Comparison of ENCODE assay signal across 1 cellular context in the genomic region with DNA sequence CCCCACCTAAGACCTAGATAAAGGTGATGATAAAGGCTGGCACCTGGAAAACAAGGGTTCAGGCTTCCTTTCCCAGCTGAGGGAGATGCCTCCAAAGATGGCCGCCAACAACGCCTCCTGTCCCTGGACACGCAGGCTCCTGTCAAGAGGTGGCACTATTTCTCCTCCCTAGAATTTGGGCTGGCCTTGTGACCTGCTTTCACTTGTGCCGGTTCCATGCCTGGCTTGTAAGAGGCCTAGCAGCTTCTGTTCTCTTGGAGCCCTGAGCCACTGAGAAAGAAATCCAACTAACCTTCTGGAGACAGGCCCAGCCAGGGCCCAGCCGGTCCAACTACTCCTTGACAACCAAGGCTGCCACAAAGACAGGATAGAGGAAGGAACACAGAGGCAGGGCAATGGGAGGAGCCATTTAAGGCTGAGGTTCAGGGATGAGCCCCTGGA.
TF ChIP-seq lines count a peak whose summit lies in the region.

No MANE protein-coding gene starts in this region.

TF ChIP-seq in HepG2, 621 proteins besides CTCF, POLR2A, EP300 and RAD21 (continued from another document and continues in another):
- TF ChIP-seq FOXK1 (CRISPR knock-in tag; IDR thresholded peaks at IDR 0.05; ENCODE audit: borderline replicate concordance, low read depth): no peak; the same call in 1 of the 2 replicates
- TF ChIP-seq, protein P1, sequence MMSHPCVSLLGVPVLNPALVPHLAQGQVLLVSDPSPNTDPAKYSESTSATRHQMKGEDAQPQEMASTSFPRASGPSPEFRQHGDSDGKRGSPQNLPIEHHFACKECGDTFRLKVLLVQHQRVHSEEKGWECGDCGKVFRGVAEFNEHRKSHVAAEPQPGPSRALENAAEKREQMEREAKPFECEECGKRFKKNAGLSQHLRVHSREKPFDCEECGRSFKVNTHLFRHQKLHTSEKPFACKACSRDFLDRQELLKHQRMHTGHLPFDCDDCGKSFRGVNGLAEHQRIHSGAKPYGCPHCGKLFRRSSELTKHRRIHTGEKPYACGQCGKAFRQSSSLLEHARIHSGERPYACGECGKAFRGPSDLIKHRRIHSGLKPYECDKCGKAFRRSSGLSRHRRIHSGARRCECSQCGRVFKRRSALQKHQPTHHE (CRISPR knock-in tag; IDR thresholded peaks at IDR 0.05; ENCODE audit: borderline replicate concordance): no peak
- TF ChIP-seq LCORL (IDR thresholded peaks at IDR 0.05): no peak; the same call in 1 of the 2 replicates
- peak; percentile 68; the same call in 1 of the 2 replicates for TF ChIP-seq LCORL (CRISPR knock-in tag; IDR thresholded peaks at IDR 0.05)
- TF ChIP-seq, protein P2, sequence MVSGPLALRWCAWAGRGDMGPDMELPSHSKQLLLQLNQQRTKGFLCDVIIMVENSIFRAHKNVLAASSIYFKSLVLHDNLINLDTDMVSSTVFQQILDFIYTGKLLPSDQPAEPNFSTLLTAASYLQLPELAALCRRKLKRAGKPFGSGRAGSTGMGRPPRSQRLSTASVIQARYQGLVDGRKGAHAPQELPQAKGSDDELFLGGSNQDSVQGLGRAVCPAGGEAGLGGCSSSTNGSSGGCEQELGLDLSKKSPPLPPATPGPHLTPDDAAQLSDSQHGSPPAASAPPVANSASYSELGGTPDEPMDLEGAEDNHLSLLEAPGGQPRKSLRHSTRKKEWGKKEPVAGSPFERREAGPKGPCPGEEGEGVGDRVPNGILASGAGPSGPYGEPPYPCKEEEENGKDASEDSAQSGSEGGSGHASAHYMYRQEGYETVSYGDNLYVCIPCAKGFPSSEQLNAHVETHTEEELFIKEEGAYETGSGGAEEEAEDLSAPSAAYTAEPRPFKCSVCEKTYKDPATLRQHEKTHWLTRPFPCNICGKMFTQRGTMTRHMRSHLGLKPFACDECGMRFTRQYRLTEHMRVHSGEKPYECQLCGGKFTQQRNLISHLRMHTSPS (CRISPR knock-in tag; IDR thresholded peaks at IDR 0.05; ENCODE audit: low read depth): no peak
- TF ChIP-seq, protein P3, sequence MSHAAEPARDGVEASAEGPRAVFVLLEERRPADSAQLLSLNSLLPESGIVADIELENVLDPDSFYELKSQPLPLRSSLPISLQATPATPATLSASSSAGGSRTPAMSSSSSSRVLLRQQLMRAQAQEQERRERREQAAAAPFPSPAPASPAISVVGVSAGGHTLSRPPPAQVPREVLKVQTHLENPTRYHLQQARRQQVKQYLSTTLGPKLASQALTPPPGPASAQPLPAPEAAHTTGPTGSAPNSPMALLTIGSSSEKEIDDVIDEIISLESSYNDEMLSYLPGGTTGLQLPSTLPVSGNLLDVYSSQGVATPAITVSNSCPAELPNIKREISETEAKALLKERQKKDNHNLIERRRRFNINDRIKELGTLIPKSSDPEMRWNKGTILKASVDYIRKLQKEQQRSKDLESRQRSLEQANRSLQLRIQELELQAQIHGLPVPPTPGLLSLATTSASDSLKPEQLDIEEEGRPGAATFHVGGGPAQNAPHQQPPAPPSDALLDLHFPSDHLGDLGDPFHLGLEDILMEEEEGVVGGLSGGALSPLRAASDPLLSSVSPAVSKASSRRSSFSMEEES (CRISPR knock-in tag; IDR thresholded peaks at IDR 0.05): peak; percentile 86
- TF ChIP-seq GTF2F1 (IDR thresholded peaks at IDR 0.05; ENCODE audit: low read length): no peak
- no peak for TF ChIP-seq ZNF260 (CRISPR knock-in tag; IDR thresholded peaks at IDR 0.05; ENCODE audit: borderline replicate concordance, low read depth)
- 0 out of 2 replicates have a peak, but pooled peaks have one; percentile 54 for TF ChIP-seq PAX8 (CRISPR knock-in tag; IDR thresholded peaks at IDR 0.05; ENCODE audit: borderline replicate concordance)
- TF ChIP-seq, protein P4, sequence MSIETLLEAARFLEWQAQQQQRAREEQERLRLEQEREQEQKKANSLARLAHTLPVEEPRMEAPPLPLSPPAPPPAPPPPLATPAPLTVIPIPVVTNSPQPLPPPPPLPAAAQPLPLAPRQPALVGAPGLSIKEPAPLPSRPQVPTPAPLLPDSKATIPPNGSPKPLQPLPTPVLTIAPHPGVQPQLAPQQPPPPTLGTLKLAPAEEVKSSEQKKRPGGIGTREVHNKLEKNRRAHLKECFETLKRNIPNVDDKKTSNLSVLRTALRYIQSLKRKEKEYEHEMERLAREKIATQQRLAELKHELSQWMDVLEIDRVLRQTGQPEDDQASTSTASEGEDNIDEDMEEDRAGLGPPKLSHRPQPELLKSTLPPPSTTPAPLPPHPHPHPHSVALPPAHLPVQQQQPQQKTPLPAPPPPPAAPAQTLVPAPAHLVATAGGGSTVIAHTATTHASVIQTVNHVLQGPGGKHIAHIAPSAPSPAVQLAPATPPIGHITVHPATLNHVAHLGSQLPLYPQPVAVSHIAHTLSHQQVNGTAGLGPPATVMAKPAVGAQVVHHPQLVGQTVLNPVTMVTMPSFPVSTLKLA (IDR thresholded peaks at IDR 0.05): no peak
- TF ChIP-seq, protein P5, sequence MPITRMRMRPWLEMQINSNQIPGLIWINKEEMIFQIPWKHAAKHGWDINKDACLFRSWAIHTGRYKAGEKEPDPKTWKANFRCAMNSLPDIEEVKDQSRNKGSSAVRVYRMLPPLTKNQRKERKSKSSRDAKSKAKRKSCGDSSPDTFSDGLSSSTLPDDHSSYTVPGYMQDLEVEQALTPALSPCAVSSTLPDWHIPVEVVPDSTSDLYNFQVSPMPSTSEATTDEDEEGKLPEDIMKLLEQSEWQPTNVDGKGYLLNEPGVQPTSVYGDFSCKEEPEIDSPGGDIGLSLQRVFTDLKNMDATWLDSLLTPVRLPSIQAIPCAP (CRISPR knock-in tag; IDR thresholded peaks at IDR 0.05; ENCODE audit: low read depth): no peak
- TF ChIP-seq, protein P6, sequence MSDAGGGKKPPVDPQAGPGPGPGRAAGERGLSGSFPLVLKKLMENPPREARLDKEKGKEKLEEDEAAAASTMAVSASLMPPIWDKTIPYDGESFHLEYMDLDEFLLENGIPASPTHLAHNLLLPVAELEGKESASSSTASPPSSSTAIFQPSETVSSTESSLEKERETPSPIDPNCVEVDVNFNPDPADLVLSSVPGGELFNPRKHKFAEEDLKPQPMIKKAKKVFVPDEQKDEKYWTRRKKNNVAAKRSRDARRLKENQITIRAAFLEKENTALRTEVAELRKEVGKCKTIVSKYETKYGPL (CRISPR knock-in tag; IDR thresholded peaks at IDR 0.05): no peak
- TF ChIP-seq, protein P7, sequence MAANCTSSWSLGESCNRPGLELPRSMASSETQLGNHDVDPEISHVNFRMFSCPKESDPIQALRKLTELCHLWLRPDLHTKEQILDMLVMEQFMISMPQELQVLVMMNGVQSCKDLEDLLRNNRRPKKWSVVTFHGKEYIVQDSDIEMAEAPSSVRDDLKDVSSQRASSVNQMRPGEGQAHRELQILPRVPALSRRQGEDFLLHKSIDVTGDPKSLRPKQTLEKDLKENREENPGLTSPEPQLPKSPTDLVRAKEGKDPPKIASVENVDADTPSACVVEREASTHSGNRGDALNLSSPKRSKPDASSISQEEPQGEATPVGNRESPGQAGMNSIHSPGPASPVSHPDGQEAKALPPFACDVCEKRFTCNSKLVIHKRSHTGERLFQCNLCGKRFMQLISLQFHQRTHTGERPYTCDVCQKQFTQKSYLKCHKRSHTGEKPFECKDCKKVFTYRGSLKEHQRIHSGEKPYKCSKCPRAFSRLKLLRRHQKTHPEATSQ (CRISPR knock-in tag; IDR thresholded peaks at IDR 0.05; ENCODE audit: borderline replicate concordance): no peak
- TF ChIP-seq IRF2 (CRISPR knock-in tag; IDR thresholded peaks at IDR 0.05): peak; percentile 81
- TF ChIP-seq, protein P8, sequence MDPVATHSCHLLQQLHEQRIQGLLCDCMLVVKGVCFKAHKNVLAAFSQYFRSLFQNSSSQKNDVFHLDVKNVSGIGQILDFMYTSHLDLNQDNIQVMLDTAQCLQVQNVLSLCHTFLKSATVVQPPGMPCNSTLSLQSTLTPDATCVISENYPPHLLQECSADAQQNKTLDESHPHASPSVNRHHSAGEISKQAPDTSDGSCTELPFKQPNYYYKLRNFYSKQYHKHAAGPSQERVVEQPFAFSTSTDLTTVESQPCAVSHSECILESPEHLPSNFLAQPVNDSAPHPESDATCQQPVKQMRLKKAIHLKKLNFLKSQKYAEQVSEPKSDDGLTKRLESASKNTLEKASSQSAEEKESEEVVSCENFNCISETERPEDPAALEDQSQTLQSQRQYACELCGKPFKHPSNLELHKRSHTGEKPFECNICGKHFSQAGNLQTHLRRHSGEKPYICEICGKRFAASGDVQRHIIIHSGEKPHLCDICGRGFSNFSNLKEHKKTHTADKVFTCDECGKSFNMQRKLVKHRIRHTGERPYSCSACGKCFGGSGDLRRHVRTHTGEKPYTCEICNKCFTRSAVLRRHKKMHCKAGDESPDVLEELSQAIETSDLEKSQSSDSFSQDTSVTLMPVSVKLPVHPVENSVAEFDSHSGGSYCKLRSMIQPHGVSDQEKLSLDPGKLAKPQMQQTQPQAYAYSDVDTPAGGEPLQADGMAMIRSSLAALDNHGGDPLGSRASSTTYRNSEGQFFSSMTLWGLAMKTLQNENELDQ (CRISPR knock-in tag; IDR thresholded peaks at IDR 0.05; ENCODE audit: borderline replicate concordance): no peak
- TF ChIP-seq, protein P9, sequence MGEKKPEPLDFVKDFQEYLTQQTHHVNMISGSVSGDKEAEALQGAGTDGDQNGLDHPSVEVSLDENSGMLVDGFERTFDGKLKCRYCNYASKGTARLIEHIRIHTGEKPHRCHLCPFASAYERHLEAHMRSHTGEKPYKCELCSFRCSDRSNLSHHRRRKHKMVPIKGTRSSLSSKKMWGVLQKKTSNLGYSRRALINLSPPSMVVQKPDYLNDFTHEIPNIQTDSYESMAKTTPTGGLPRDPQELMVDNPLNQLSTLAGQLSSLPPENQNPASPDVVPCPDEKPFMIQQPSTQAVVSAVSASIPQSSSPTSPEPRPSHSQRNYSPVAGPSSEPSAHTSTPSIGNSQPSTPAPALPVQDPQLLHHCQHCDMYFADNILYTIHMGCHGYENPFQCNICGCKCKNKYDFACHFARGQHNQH (CRISPR knock-in tag; IDR thresholded peaks at IDR 0.05): peak; percentile 20; the same call in 1 of the 2 replicates
- TF ChIP-seq SIX4 (CRISPR knock-in tag; IDR thresholded peaks at IDR 0.05): 0 out of 2 replicates have a peak, but pooled peaks have one; percentile 43
- peak; percentile 23; the same call in 1 of the 2 replicates for TF ChIP-seq NFKBIZ (CRISPR knock-in tag; IDR thresholded peaks at IDR 0.05)
- TF ChIP-seq MED8 (CRISPR knock-in tag; IDR thresholded peaks at IDR 0.05; ENCODE audit: insufficient replicate concordance): no peak
- TF ChIP-seq, protein P10, sequence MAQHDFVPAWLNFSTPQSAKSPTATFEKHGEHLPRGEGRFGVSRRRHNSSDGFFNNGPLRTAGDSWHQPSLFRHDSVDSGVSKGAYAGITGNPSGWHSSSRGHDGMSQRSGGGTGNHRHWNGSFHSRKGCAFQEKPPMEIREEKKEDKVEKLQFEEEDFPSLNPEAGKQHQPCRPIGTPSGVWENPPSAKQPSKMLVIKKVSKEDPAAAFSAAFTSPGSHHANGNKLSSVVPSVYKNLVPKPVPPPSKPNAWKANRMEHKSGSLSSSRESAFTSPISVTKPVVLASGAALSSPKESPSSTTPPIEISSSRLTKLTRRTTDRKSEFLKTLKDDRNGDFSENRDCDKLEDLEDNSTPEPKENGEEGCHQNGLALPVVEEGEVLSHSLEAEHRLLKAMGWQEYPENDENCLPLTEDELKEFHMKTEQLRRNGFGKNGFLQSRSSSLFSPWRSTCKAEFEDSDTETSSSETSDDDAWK (CRISPR knock-in tag; IDR thresholded peaks at IDR 0.05): no peak
- TF ChIP-seq ZNF263 (CRISPR knock-in tag; IDR thresholded peaks at IDR 0.05): peak; percentile 75
- TF ChIP-seq SRSF4 (IDR thresholded peaks at IDR 0.05; ENCODE audit: low read depth, low read length, poor library complexity, severe bottlenecking): no peak
- no peak for TF ChIP-seq GLI4 (CRISPR knock-in tag; IDR thresholded peaks at IDR 0.05; ENCODE audit: borderline replicate concordance)
- TF ChIP-seq TAF15 (IDR thresholded peaks at IDR 0.05; ENCODE audit: low read depth, low read length, poor library complexity, severe bottlenecking): no peak
- 0 out of 2 replicates have a peak, but pooled peaks have one; percentile 48 for TF ChIP-seq ZNF674 (CRISPR knock-in tag; IDR thresholded peaks at IDR 0.05; ENCODE audit: low read depth)
- peak; percentile 15; the same call in 1 of the 2 replicates for TF ChIP-seq DMAP1 (CRISPR knock-in tag; IDR thresholded peaks at IDR 0.05)
- no peak for TF ChIP-seq ZNF552 (CRISPR knock-in tag; IDR thresholded peaks at IDR 0.05; ENCODE audit: borderline replicate concordance)
- TF ChIP-seq ZNF749 (CRISPR knock-in tag; IDR thresholded peaks at IDR 0.05; ENCODE audit: borderline replicate concordance): no peak
- peak; percentile 61 for TF ChIP-seq SAP130 (CRISPR knock-in tag; IDR thresholded peaks at IDR 0.05; ENCODE audit: low read depth)
- TF ChIP-seq STAG1 (CRISPR knock-in tag; IDR thresholded peaks at IDR 0.05): peak; percentile 100
- TF ChIP-seq, protein P11, sequence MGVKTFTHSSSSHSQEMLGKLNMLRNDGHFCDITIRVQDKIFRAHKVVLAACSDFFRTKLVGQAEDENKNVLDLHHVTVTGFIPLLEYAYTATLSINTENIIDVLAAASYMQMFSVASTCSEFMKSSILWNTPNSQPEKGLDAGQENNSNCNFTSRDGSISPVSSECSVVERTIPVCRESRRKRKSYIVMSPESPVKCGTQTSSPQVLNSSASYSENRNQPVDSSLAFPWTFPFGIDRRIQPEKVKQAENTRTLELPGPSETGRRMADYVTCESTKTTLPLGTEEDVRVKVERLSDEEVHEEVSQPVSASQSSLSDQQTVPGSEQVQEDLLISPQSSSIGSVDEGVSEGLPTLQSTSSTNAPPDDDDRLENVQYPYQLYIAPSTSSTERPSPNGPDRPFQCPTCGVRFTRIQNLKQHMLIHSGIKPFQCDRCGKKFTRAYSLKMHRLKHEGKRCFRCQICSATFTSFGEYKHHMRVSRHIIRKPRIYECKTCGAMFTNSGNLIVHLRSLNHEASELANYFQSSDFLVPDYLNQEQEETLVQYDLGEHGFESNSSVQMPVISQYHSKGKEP (CRISPR knock-in tag; IDR thresholded peaks at IDR 0.05): 0 out of 2 replicates have a peak, but pooled peaks have one; percentile 56
- no peak for TF ChIP-seq SATB2 (CRISPR knock-in tag; IDR thresholded peaks at IDR 0.05)
- TF ChIP-seq, protein P12, sequence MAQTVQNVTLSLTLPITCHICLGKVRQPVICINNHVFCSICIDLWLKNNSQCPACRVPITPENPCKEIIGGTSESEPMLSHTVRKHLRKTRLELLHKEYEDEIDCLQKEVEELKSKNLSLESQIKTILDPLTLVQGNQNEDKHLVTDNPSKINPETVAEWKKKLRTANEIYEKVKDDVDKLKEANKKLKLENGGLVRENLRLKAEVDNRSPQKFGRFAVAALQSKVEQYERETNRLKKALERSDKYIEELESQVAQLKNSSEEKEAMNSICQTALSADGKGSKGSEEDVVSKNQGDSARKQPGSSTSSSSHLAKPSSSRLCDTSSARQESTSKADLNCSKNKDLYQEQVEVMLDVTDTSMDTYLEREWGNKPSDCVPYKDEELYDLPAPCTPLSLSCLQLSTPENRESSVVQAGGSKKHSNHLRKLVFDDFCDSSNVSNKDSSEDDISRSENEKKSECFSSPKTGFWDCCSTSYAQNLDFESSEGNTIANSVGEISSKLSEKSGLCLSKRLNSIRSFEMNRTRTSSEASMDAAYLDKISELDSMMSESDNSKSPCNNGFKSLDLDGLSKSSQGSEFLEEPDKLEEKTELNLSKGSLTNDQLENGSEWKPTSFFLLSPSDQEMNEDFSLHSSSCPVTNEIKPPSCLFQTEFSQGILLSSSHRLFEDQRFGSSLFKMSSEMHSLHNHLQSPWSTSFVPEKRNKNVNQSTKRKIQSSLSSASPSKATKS (CRISPR knock-in tag; IDR thresholded peaks at IDR 0.05): no peak
- TF ChIP-seq CCDC6 (CRISPR knock-in tag; IDR thresholded peaks at IDR 0.05): peak; percentile 77
- 0 out of 2 replicates have a peak, but pooled peaks have one; percentile 30 for TF ChIP-seq ISL2 (CRISPR knock-in tag; IDR thresholded peaks at IDR 0.05)
- peak; percentile 88 for TF ChIP-seq ZNF572 (CRISPR knock-in tag; IDR thresholded peaks at IDR 0.05)
- TF ChIP-seq ZNF331 (CRISPR knock-in tag; IDR thresholded peaks at IDR 0.05): peak; percentile 56; the same call in 1 of the 2 replicates
- peak; percentile 67; the same call in 1 of the 2 replicates for TF ChIP-seq MXD4 (CRISPR knock-in tag; IDR thresholded peaks at IDR 0.05)
